ENCODE assay signal across 8 cellular contexts in the genomic region with DNA sequence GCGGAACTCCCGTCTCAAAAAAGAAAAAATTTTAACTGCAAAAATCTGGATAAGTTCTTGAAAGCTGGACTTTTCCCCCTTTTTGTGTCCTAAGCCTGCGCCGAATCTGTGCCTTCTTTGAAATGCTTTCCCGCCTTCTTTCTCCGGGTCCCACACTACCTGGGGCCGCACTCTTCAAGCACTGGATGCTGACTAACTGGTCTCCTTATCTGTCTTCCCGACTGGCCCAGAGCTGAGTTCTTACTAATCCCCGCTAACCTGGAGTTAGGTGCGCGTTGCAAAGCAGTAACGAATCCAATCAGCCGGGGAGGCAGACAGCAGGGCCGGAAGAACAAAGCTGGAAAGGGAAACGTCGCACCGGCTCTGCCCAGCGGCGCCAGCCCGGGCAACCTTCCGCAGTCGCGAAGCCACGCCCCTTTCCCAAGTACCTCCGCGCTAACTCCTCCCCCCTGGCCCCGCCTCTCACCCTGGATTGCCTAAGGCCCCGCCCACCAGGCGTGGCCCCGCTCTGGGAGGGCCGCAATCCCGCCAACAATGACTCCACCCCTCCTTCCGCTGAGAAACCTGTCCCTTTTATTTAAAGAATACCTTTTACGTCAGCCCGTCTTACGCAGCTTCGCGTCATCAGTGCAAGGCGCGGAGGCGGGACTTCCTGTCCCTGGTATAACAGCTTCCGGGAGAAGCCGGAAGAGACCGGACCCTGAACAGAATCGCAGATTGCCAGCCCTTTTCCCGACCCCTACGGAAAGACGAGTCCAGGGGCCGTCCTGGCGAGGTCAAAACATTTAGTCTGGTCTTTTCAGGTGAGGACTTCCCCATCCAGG. TPM values are rescaled to one million over a fixed set of nuclear protein-coding genes. Genes with fewer than 3 reads are reported as not detected.
DNase-seq lines count a peak whose midpoint lies in the region; ATAC-seq and TF ChIP-seq lines count a peak whose summit lies in the region.

A gene (plus strand): TSS at position 666 of the 824 bp plus-strand sequence. CDS start 737 bp downstream, outside the sequence.

- no peaks in the 10 kb centered on the region for H3K9me3 ChIP-seq in WERI-Rb-1 (ENCODE audit: severe bottlenecking)
- no peaks in the 10 kb centered on the region for H3K9me3 ChIP-seq in mammary epithelial cell (replicated peaks; ENCODE audit: insufficient read depth, low read length)
- no peaks in the 10 kb centered on the region for H3K9me3 ChIP-seq in iPS-20b (ENCODE audit: insufficient read depth, low read depth, low read length)

- TSS peak; percentile 69 for BruUV-seq in mammary epithelial cell (replicated peaks; lab: Mats Ljungman, UMichigan)

- in situ Hi-C loops in ACHN (cut with HindIII; ENCODE audit: low pct_ligation_motif_present, low pct_unique_long_range_greater_than_20kb, low sequenced_read_pairs), result no loop called here
- in situ Hi-C loops in mammary epithelial cell (cut with MboI; ENCODE audit: low sequenced_read_pairs in 2 of 2), result loop anchor here in 1 of 2 donors (25.0 kb wide), 1 partner anchor 99 kb away; no protein-coding TSS in a partner anchor

- peak within 1 kb of the TSS; percentile 96 for H3K9ac ChIP-seq in mammary epithelial cell (ENCODE audit: insufficient read depth, low read length)
- H3K9ac ChIP-seq in iPS-20b (ENCODE audit: low read depth, low read length), result peak within 1 kb of the TSS; percentile 99

- DNase-seq in ACHN (peak; percentile 100), NCI-H2227 (lab: John Stamatoyannopoulos, UW; ENCODE audit: unreplicated experiment) (peak; percentile 99), WERI-Rb-1 (peak; percentile 100), mammary epithelial cell (peak; percentile 99)

- peak within 1 kb of the TSS; percentile 78 for H3K4me2 ChIP-seq in mammary epithelial cell (ENCODE audit: insufficient read depth, low read depth, low read length)

- peaks cover 63% of the 10 kb centered on the region for H3K79me2 ChIP-seq in mammary epithelial cell (ENCODE audit: insufficient read depth, low read length)

- H3K27me3 ChIP-seq in WERI-Rb-1 (ENCODE audit: insufficient read depth, low read depth, severe bottlenecking), result no peaks in the 10 kb centered on the region
- H3K27me3 ChIP-seq in mammary epithelial cell (ENCODE audit: insufficient read depth, low read length), result no peaks in the 10 kb centered on the region
- H3K27me3 ChIP-seq in iPS-20b (ENCODE audit: insufficient read depth, low read length), result no peaks in the 10 kb centered on the region

- peak within 1 kb of the TSS; percentile 94 for H2AFZ ChIP-seq in mammary epithelial cell (ENCODE audit: low read depth, low read length)

- no peak for TF ChIP-seq CTCF in WERI-Rb-1 (IDR thresholded peaks at IDR 0.05; ENCODE audit: low read depth, low read length)
- no peak for TF ChIP-seq CTCF in mammary epithelial cell (conservative IDR thresholded peaks at IDR 0.05 in 1 of 2, IDR thresholded peaks at IDR 0.05 in 1 of 2; ENCODE audit: extremely low read depth in 1 of 2, insufficient read depth in 1 of 2, low read depth in 1 of 2, low read length in 2 of 2)

- intact Hi-C loops in mammary epithelial cell (cut with micrococcal nuclease), result loop anchor here (1.0 kb wide), 2 partner anchors 35 to 45 kb away; a partner anchor contains a TSS

- H3K4me1 ChIP-seq in mammary epithelial cell (ENCODE audit: insufficient read depth, low read length) (peaks cover 10% of the 10 kb centered on the region), iPS-20b (ENCODE audit: insufficient read depth, low read length) (peaks cover 3% of the 10 kb centered on the region)

- peak within 1 kb of the TSS; percentile 96 for H3K27ac ChIP-seq in WERI-Rb-1
- H3K27ac ChIP-seq in mammary epithelial cell (ENCODE audit: insufficient read depth, low read depth, low read length), result peak within 1 kb of the TSS; percentile 97
- peak within 1 kb of the TSS; percentile 85 for H3K27ac ChIP-seq in iPS-20b (ENCODE audit: low read length)
- peak within 1 kb of the TSS; percentile 74 to 100 (median 98) for H3K27ac ChIP-seq in skin epidermis

- WGBS in mammary epithelial cell (ENCODE audit: low coverage, missing lambda C conversion rate), result under 1% methylated on average over 24 of the region's 50 CpGs

- CTCF ChIA-PET in mammary epithelial cell (lab: Charles Lee; ENCODE audit: low non-redundant PET), result interaction anchor here (0.5 to 0.6 kb wide), 3 partner anchors 11 to 147 kb away, joined by 3 to 17 read pairs (median 5); no protein-coding TSS in a partner anchor

- H3K36me3 ChIP-seq in WERI-Rb-1, result peaks cover 57% of the 10 kb centered on the region
- H3K36me3 ChIP-seq in mammary epithelial cell (ENCODE audit: insufficient read depth, low read length), result peaks cover 3% of the 10 kb centered on the region
- H3K36me3 ChIP-seq in iPS-20b (ENCODE audit: insufficient read depth, low read depth, low read length), result peaks cover 47% of the 10 kb centered on the region

- ATAC-seq in GM18873 (IDR thresholded peaks at IDR 0.05; ENCODE audit: low FRiP score, unreplicated experiment), result peak; percentile 90
- peak; percentile 84 for ATAC-seq in HG03139 (IDR thresholded peaks at IDR 0.05; ENCODE audit: unreplicated experiment)

- H4K20me1 ChIP-seq in mammary epithelial cell (ENCODE audit: insufficient read depth, low read length), result no peaks in the 10 kb centered on the region

- H3K4me3 ChIP-seq in WERI-Rb-1 (ENCODE audit: low read depth, low read length), result peak within 1 kb of the TSS; percentile 61
- H3K4me3 ChIP-seq in mammary epithelial cell (replicated peaks in 1 of 3; ENCODE audit: insufficient read depth in 1 of 3, low read depth in 2 of 3, low read length in 3 of 3), result peak within 1 kb of the TSS; percentile 87 to 96 (median 95)
- peak within 1 kb of the TSS; percentile 99 for H3K4me3 ChIP-seq in iPS-20b (ENCODE audit: low read length)
- H3K4me3 ChIP-seq in skin epidermis, result peak within 1 kb of the TSS; percentile 50 to 95 (median 79)

- dilution Hi-C loops in mammary epithelial cell (cut with HindIII; ENCODE audit: low sequenced_read_pairs), result no loop called here

RNA-seq across cellular contexts. Expression of the gene that starts here (rescaled TPM):
- 10 to 100 TPM; 25.2 to 31.8 TPM for total RNA-seq in mammary epithelial cell
- 29.6 TPM for polyA plus RNA-seq in mammary epithelial cell
- polyA minus RNA-seq in mammary epithelial cell, result 20.0 TPM

Comparison
In these comparisons a context has a peak if more than half of its experiments do, and no peak if none do; other contexts are left out.
1. Peak in every context shown above with its lines: DNase-seq, ATAC-seq, H3K4me3 ChIP-seq and H3K27ac ChIP-seq.